In genomic region chr22:50192825-50193204, GRCh38 we compare ENCODE assay signal across 10 cellular contexts. TPM values are rescaled to one million over a fixed set of nuclear protein-coding genes. Genes with fewer than 3 reads are reported as not detected.
DNase-seq lines count a peak whose midpoint lies in the region; ATAC-seq, FAIRE-seq and TF ChIP-seq lines count a peak whose summit lies in the region.
"Had no signal": no experiment of that assay in that cellular context is flagged by ENCODE, and none has a peak within 500 bp of the region (broad histone marks: within the 10 kb centered on the region; RNA-seq: fewer than 3 reads in every experiment).

No MANE protein-coding gene starts in this region.

- no peak for ATAC-seq in activated T-cell treated with anti-CD3 and anti-CD28 coated beads, Interleukin-2, amount 50 U/mL, for 4 hours
- ATAC-seq: SK-N-SH treated with all-trans-retinoic acid at 6 μM for 48 hours had no signal

- H3K36me3 Mint-ChIP-seq in activated T-cell treated with anti-CD3 and anti-CD28 coated beads, Interleukin-2, amount 50 U/mL, for 4 hours (ENCODE audit: insufficient read depth) = peaks cover 3% of the 10 kb centered on the region

- H3K9me3 ChIP-seq in Karpas-422 (ENCODE audit: low read length) = no peaks in the 10 kb centered on the region
- H3K9me3 ChIP-seq in kidney (ENCODE audit: control insufficient read depth in 1 of 2, low read length in 2 of 2) = no peaks in the 10 kb centered on the region

- peaks cover 90% of the 10 kb centered on the region for H3K4me1 ChIP-seq in Karpas-422 (ENCODE audit: low read length)
- H3K4me1 ChIP-seq in kidney (ENCODE audit: control insufficient read depth in 1 of 2, insufficient read depth in 1 of 2, low read depth in 1 of 2, low read length in 2 of 2) = peaks cover 4 to 18% of the 10 kb centered on the region in 2 donors

- DNase-seq in Karpas-422 (no peak), kidney (peak; percentile 77), A172 (ENCODE audit: low spot score) (no peak), cerebellar nuclear complex (lab: John Stamatoyannopoulos, UW) (no peak), NCI-H1417 treated with DMSO at 0.1 percent for 48 hours (lab: John Stamatoyannopoulos, UW) (no peak), substantia nigra (lab: John Stamatoyannopoulos, UW) (no peak)
- peak; percentile 28 for DNase-seq in activated T-cell treated with anti-CD3 and anti-CD28 coated beads, Interleukin-2, amount 50 U/mL, for 4 hours

- TF ChIP-seq CTCF in C4-2B (conservative IDR thresholded peaks at IDR 0.05) (no peak), kidney (IDR thresholded peaks at IDR 0.05; ENCODE audit: borderline replicate concordance, extremely low read depth, insufficient read depth) (no peak)

- no peak overlapping the region for H2AFZ ChIP-seq in Karpas-422 (ENCODE audit: low read length)

- H3K4me1 Mint-ChIP-seq in activated T-cell treated with anti-CD3 and anti-CD28 coated beads, Interleukin-2, amount 50 U/mL, for 4 hours (ENCODE audit: low read depth) = peaks cover 34% of the 10 kb centered on the region

- H3K36me3 ChIP-seq in Karpas-422 (ENCODE audit: insufficient read depth, low read length) (0 out of 2 replicates have a peak, but pooled peaks cover 5% of the 10 kb centered on the region), kidney (ENCODE audit: control insufficient read depth in 1 of 2, insufficient read depth in 2 of 2, low read length in 2 of 2) (peaks cover 3% of the 10 kb centered on the region in 2 donors)

- H3K79me2 ChIP-seq in Karpas-422 (ENCODE audit: low read length) = peaks cover 30% of the 10 kb centered on the region

- H3K9ac ChIP-seq in Karpas-422 (ENCODE audit: low read length) (peak overlapping the region; percentile 74), kidney (ENCODE audit: low read length in 2 of 2) (no peak overlapping the region)

- peak overlapping the region; percentile 66; the same call in 1 of the 2 replicates for H3K4me3 ChIP-seq in Karpas-422 (ENCODE audit: low read length)
- H3K4me3 ChIP-seq in kidney (ENCODE audit: low read length in 2 of 2) = no peak overlapping the region

- H3K27ac ChIP-seq in C4-2B (0 out of 2 replicates have a peak overlapping the region, but pooled peaks have one; percentile 78), Karpas-422 (ENCODE audit: low read length) (peak overlapping the region; percentile 97), kidney (ENCODE audit: low read depth in 2 of 2, low read length in 2 of 2) (no peak overlapping the region), substantia nigra (ENCODE audit: low read depth, low read length, poor library complexity, severe bottlenecking) (no peak overlapping the region)

- peaks cover 11% of the 10 kb centered on the region; the same call in 1 of the 2 replicates for H4K20me1 ChIP-seq in Karpas-422 (ENCODE audit: insufficient read depth, low read depth, low read length)

- FAIRE-seq in kidney (lab: Jason Lieb, UNC) = no peak
- FAIRE-seq: endothelial cell of umbilical vein had no signal

- H3K27me3 Mint-ChIP-seq in activated T-cell treated with anti-CD3 and anti-CD28 coated beads, Interleukin-2, amount 50 U/mL, for 4 hours (ENCODE audit: low read depth) = no peaks in the 10 kb centered on the region

- no peaks in the 10 kb centered on the region for H3K9me3 Mint-ChIP-seq in activated T-cell treated with anti-CD3 and anti-CD28 coated beads, Interleukin-2, amount 50 U/mL, for 4 hours

- H3K9me2 ChIP-seq in Karpas-422 (replicated peaks; ENCODE audit: insufficient read depth, low read length) = no peaks in the 10 kb centered on the region

- peak overlapping the region; percentile 70 for H3K4me2 ChIP-seq in Karpas-422 (ENCODE audit: low read depth, low read length, poor library complexity, severe bottlenecking)

- intact Hi-C loops in kidney (cut with DNase I) = no loop called here

- no peaks in the 10 kb centered on the region for H3K27me3 ChIP-seq in Karpas-422 (ENCODE audit: low read length)

- H3K4me3 Mint-ChIP-seq in activated T-cell treated with anti-CD3 and anti-CD28 coated beads, Interleukin-2, amount 50 U/mL, for 4 hours = peak overlapping the region; percentile 86

RNA-seq across cellular contexts. Expression of gene TRABD, which starts 7.1 kb away (rescaled TPM):
- 46.7 and 117 TPM in 2 replicates for total RNA-seq in Karpas-422 (2014; rRNA removed; shearing (Covaris generic); ENCODE audit: low replicate concordance)
- 10 to 100 TPM; 91.3 to 95.0 (median 93.4) TPM for total RNA-seq in activated T-cell treated with anti-CD3 and anti-CD28 coated beads, Interleukin-2, amount 50 U/mL, for 4 hours
- total RNA-seq in kidney = 56.3 TPM
- polyA plus RNA-seq in kidney (ENCODE audit: insufficient read depth, low read depth, low replicate concordance) = 34.2 TPM
- total RNA-seq in A172 (2014; rRNA removed; shearing (Covaris generic)) = 18.9 and 19.2 TPM in 2 replicates

RNA-seq across cellular contexts. Expression of gene SELENOO, which starts 8.0 kb away (rescaled TPM):
- total RNA-seq in Karpas-422 (2014; rRNA removed; shearing (Covaris generic); ENCODE audit: low replicate concordance) = 20.0 and 64.1 TPM in 2 replicates
- 10 to 100 TPM; 24.4 to 27.9 (median 26.9) TPM for total RNA-seq in activated T-cell treated with anti-CD3 and anti-CD28 coated beads, Interleukin-2, amount 50 U/mL, for 4 hours
- 19.7 TPM for total RNA-seq in kidney
- 42.8 TPM for polyA plus RNA-seq in kidney (ENCODE audit: insufficient read depth, low read depth, low replicate concordance)
- 8.0 and 9.5 TPM in 2 replicates for total RNA-seq in A172 (2014; rRNA removed; shearing (Covaris generic))

RNA-seq across cellular contexts. Expression of gene PANX2, which starts 22.3 kb away (rescaled TPM):
- not detected in 2 replicates for total RNA-seq in Karpas-422 (2014; rRNA removed; shearing (Covaris generic); ENCODE audit: low replicate concordance)
- total RNA-seq in activated T-cell treated with anti-CD3 and anti-CD28 coated beads, Interleukin-2, amount 50 U/mL, for 4 hours = 1 to 10 TPM; 1.1 to 2.9 (median 1.4) TPM
- total RNA-seq in kidney = 1.0 TPM
- 4.3 TPM for polyA plus RNA-seq in kidney (ENCODE audit: insufficient read depth, low read depth, low replicate concordance)
- total RNA-seq in A172 (2014; rRNA removed; shearing (Covaris generic)) = 1.4 and 1.5 TPM in 2 replicates

RNA-seq across cellular contexts. Expression of gene TUBGCP6, which starts 52.0 kb away (rescaled TPM):
- 16.9 and 32.5 TPM in 2 replicates for total RNA-seq in Karpas-422 (2014; rRNA removed; shearing (Covaris generic); ENCODE audit: low replicate concordance)
- total RNA-seq in activated T-cell treated with anti-CD3 and anti-CD28 coated beads, Interleukin-2, amount 50 U/mL, for 4 hours = 10 to 100 TPM; 44.5 to 50.6 (median 48.3) TPM
- total RNA-seq in kidney = 52.0 TPM
- 19.2 TPM for polyA plus RNA-seq in kidney (ENCODE audit: insufficient read depth, low read depth, low replicate concordance)
- total RNA-seq in A172 (2014; rRNA removed; shearing (Covaris generic)) = 8.9 and 10.6 TPM in 2 replicates

RNA-seq across cellular contexts. Expression of gene HDAC10, which starts 58.2 kb away (rescaled TPM):
- 42.3 and 89.8 TPM in 2 replicates for total RNA-seq in Karpas-422 (2014; rRNA removed; shearing (Covaris generic); ENCODE audit: low replicate concordance)
- 10 to 100 TPM; 45.1 to 50.6 (median 48.2) TPM for total RNA-seq in activated T-cell treated with anti-CD3 and anti-CD28 coated beads, Interleukin-2, amount 50 U/mL, for 4 hours
- 43.8 TPM for total RNA-seq in kidney
- polyA plus RNA-seq in kidney (ENCODE audit: insufficient read depth, low read depth, low replicate concordance) = 20.4 TPM
- 11.4 and 12.6 TPM in 2 replicates for total RNA-seq in A172 (2014; rRNA removed; shearing (Covaris generic))

Comparison
In these comparisons a context has a peak if more than half of its experiments do, and no peak if none do; other contexts are left out.
1. H3K27ac ChIP-seq: peak in C4-2B (single experiment) and Karpas-422 (single experiment); none in kidney (0 of 2) and substantia nigra (single experiment).
2. DNase-seq: peak in activated T-cell treated with anti-CD3 and anti-CD28 coated beads, Interleukin-2, amount 50 U/mL, for 4 hours (single experiment) and kidney (single experiment); none in Karpas-422 (single experiment), A172 (single experiment), cerebellar nuclear complex (0 of 2), NCI-H1417 treated with DMSO at 0.1 percent for 48 hours (single experiment) and substantia nigra (0 of 49).